17 cellular contexts compared by ENCODE assay signal in genomic region chr19:15268192-15268927, GRCh38. TPM values are rescaled to one million over a fixed set of nuclear protein-coding genes. Genes with fewer than 3 reads are reported as not detected.
A peak's percentile ranks its signal among the peaks of the same experiment; 100 is the strongest.
DNase-seq lines count a peak whose midpoint lies in the region; ATAC-seq and TF ChIP-seq lines count a peak whose summit lies in the region.
"Had no signal": no experiment of that assay in that cellular context is flagged by ENCODE, and none has a peak within 500 bp of the region (broad histone marks: within the 10 kb centered on the region; RNA-seq: fewer than 3 reads in every experiment).

No MANE protein-coding gene starts in this region.

- H3K9me3 Mint-ChIP-seq in Caco-2 (ENCODE audit: unreplicated experiment) (no peaks in the 10 kb centered on the region), IgD-negative memory B cell (no peaks in the 10 kb centered on the region), endothelial cell (ENCODE audit: unreplicated experiment) (no peaks in the 10 kb centered on the region), nephron progenitor cell (no peaks in the 10 kb centered on the region)

- H3K27ac Mint-ChIP-seq in Caco-2 (ENCODE audit: unreplicated experiment), result peak overlapping the region; percentile 52
- peak overlapping the region in 2 of 3 donors; percentile 40 to 68 for H3K27ac Mint-ChIP-seq in IgD-negative memory B cell
- peak overlapping the region; percentile 62 for H3K27ac Mint-ChIP-seq in endothelial cell (ENCODE audit: unreplicated experiment)
- peak overlapping the region; percentile 74 for H3K27ac Mint-ChIP-seq in nephron progenitor cell

- peaks cover 96% of the 10 kb centered on the region for H3K36me3 Mint-ChIP-seq in Caco-2 (ENCODE audit: insufficient read depth, unreplicated experiment)
- peaks cover 3% of the 10 kb centered on the region for H3K36me3 Mint-ChIP-seq in IgD-negative memory B cell
- H3K36me3 Mint-ChIP-seq in endothelial cell (ENCODE audit: low read depth, unreplicated experiment), result peaks cover 62% of the 10 kb centered on the region
- peaks cover 71% of the 10 kb centered on the region for H3K36me3 Mint-ChIP-seq in nephron progenitor cell (ENCODE audit: low read depth)

- CTCF ChIA-PET in Caco-2 (lab: Charles Lee), result interaction anchor here (0.7 kb wide), 1 partner anchor 611 kb away, joined by 5 read pairs; no protein-coding TSS in a partner anchor

- H3K4me3 Mint-ChIP-seq in Caco-2 (ENCODE audit: unreplicated experiment) (no peak overlapping the region), IgD-negative memory B cell (no peak overlapping the region), endothelial cell (ENCODE audit: unreplicated experiment) (no peak overlapping the region), nephron progenitor cell (no peak overlapping the region)

- H3K4me1 Mint-ChIP-seq in Caco-2 (ENCODE audit: low read depth, unreplicated experiment) (peaks cover 40% of the 10 kb centered on the region), IgD-negative memory B cell (peaks cover 16 to 29% (median 20%) of the 10 kb centered on the region in 3 donors), endothelial cell (ENCODE audit: unreplicated experiment) (peaks cover 3% of the 10 kb centered on the region), nephron progenitor cell (peaks cover 25% of the 10 kb centered on the region)

- no peaks in the 10 kb centered on the region for H3K4me1 ChIP-seq in Caco-2

- intact Hi-C loops in Caco-2 (cut with micrococcal nuclease; ENCODE audit: unreplicated experiment), result loop anchor here (5.0 kb wide), 1 partner anchor 59 kb away; no protein-coding TSS in a partner anchor

- no TSS peak for BruUV-seq in Caco-2 (replicated peaks; lab: Mats Ljungman, UMichigan)

- H3K4me3 ChIP-seq in Caco-2 (ENCODE audit: low read depth, low read length), result no peak overlapping the region
- H3K4me3 ChIP-seq: prostate gland, suprapubic skin had no signal

- H3K27me3 Mint-ChIP-seq in Caco-2 (ENCODE audit: insufficient read depth, unreplicated experiment) (no peaks in the 10 kb centered on the region), IgD-negative memory B cell (no peaks in the 10 kb centered on the region), endothelial cell (ENCODE audit: unreplicated experiment) (peaks cover 10% of the 10 kb centered on the region), nephron progenitor cell (ENCODE audit: low read depth, poor library complexity) (no peaks in the 10 kb centered on the region)

- in situ Hi-C loops in GM13976 (cut with MboI; ENCODE audit: low sequenced_read_pairs, unreplicated experiment), result no loop called here

- POLR2A ChIA-PET in Caco-2 (lab: Charles Lee), result no interaction called here

- no peak for TF ChIP-seq CTCF in Caco-2 (IDR thresholded peaks at IDR 0.05; ENCODE audit: insufficient read depth in 1 of 2, low read depth in 1 of 2, low read length in 1 of 2, severe bottlenecking in 1 of 2, unreplicated experiment in 1 of 2)
- no peak for TF ChIP-seq CTCF in endothelial cell (IDR thresholded peaks at IDR 0.05; ENCODE audit: unreplicated experiment)
- no peak for TF ChIP-seq CTCF in nephron progenitor cell (IDR thresholded peaks at IDR 0.05)
- TF ChIP-seq CTCF in GM13976 (IDR thresholded peaks at IDR 0.05; ENCODE audit: borderline replicate concordance, control extremely low read depth, extremely low read depth, insufficient read depth, missing control alignments), result no peak

- DNase-seq in Caco-2 (no peak), endothelial cell (ENCODE audit: low spot score) (no peak), nephron progenitor cell (no peak), GM13976 (ENCODE audit: low spot score) (no peak), NCI-H1417 treated with DMSO at 0.1 percent for 48 hours (lab: John Stamatoyannopoulos, UW) (no peak)
- DNase-seq: activated CD8-positive, alpha-beta memory T cell treated with anti-CD3 and anti-CD28 coated beads, Interleukin-2, amount 50 U/mL, for 4 hours; EL; midbrain; MM.1S; NCI-H2029 treated with DMSO at 0.1 percent for 48 hours; NCI-H69; SW 1271 had no signal

- ATAC-seq in GM19324 (IDR thresholded peaks at IDR 0.05; ENCODE audit: low FRiP score, unreplicated experiment) (no peak), HG03571 (IDR thresholded peaks at IDR 0.05; ENCODE audit: unreplicated experiment) (no peak)

- no peaks in the 10 kb centered on the region for H3K9me3 ChIP-seq in Caco-2
- H3K9me3 ChIP-seq: prostate gland, suprapubic skin had no signal

- no peaks in the 10 kb centered on the region for H3K27me3 ChIP-seq in Caco-2 (replicated peaks; ENCODE audit: control insufficient read depth, insufficient read depth, low read length)
- H3K27me3 ChIP-seq: suprapubic skin had no signal

- H3K36me3 ChIP-seq in Caco-2 (ENCODE audit: control insufficient read depth, insufficient read depth, low read length), result peaks cover 7% of the 10 kb centered on the region

RNA-seq across cellular contexts. Expression of gene EPHX3, which starts 36.1 kb away (rescaled TPM):
- total RNA-seq in Caco-2 (2022) (0.97 and 1.2 TPM in 2 replicates), endothelial cell (ENCODE audit: unreplicated experiment) (1.6 TPM)
- not detected for polyA plus RNA-seq in IgD-negative memory B cell
